20 cellular contexts compared by ENCODE assay signal in the genomic region with DNA sequence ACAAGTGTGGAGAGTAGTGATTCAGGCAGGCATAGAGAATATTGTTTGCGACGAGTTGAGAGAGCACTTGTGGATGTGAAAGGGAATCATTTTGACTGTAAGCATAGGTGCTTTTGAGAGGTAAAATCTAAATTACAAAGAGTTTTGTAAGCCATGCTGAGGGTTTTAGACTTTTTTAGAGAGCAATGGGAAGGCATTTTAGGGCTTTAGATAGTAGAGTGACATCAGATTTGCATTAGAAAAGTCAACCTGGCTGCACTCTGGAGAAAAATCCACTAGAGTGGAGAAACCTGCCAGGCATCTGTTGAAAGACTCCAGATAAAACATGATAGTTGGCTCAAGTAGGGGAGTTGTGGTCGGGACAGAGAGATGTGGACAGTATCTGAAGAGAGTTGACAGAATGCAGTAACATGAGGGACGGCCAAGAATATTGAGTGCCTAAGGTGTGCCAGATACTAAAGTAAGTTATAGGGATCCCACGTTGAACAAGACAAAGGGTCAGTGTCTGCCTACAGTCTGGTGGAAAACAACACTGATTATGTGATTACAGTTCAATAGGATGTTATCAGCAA.
"Had no signal": no experiment of that assay in that cellular context is flagged by ENCODE, and none has a peak within 500 bp of the region (broad histone marks: within the 10 kb centered on the region; RNA-seq: fewer than 3 reads in every experiment).

No MANE protein-coding gene starts in this region.

- H3K27ac Mint-ChIP-seq: activated CD4-positive, alpha-beta memory T cell treated with anti-CD3 and anti-CD28 coated beads for 36 hours; activated naive CD4-positive, alpha-beta T cell treated with anti-CD3 and anti-CD28 coated beads for 36 hours; activated naive CD8-positive, alpha-beta T cell treated with anti-CD3 and anti-CD28 coated beads, Interleukin-2, amount 10 ng/mL, durations not matched to agents 7 days and 5 days; stimulated activated naive CD8-positive, alpha-beta T cell treated with anti-CD3 and anti-CD28 coated beads, Interleukin-15, Interleukin-2, amounts not matched to agents 100 ng/mL and 50 ng/mL, for 24 hours; T-helper 17 cell had no signal

- H3K4me1 Mint-ChIP-seq: activated naive CD8-positive, alpha-beta T cell treated with anti-CD3 and anti-CD28 coated beads, Interleukin-2, amount 10 ng/mL, durations not matched to agents 7 days and 5 days; T-helper 17 cell had no signal

- H3K4me1 ChIP-seq: lower lobe of right lung, right lobe of liver had no signal

- ATAC-seq: lower lobe of right lung, mucosa of descending colon, T-helper 17 cell had no signal

- H3K9me3 ChIP-seq: lower lobe of right lung, mucosa of descending colon, right lobe of liver, tibial artery had no signal

- H3K4me3 Mint-ChIP-seq: activated CD4-positive, alpha-beta memory T cell treated with anti-CD3 and anti-CD28 coated beads for 36 hours; activated naive CD4-positive, alpha-beta T cell treated with anti-CD3 and anti-CD28 coated beads for 36 hours; activated naive CD8-positive, alpha-beta T cell treated with anti-CD3 and anti-CD28 coated beads, Interleukin-2, amount 10 ng/mL, durations not matched to agents 7 days and 5 days; stimulated activated naive CD8-positive, alpha-beta T cell treated with anti-CD3 and anti-CD28 coated beads, Interleukin-15, Interleukin-2, amounts not matched to agents 100 ng/mL and 50 ng/mL, for 24 hours; T-helper 17 cell had no signal

- H3K27me3 Mint-ChIP-seq: activated CD4-positive, alpha-beta memory T cell treated with anti-CD3 and anti-CD28 coated beads for 36 hours; activated naive CD8-positive, alpha-beta T cell treated with anti-CD3 and anti-CD28 coated beads, Interleukin-2, amount 10 ng/mL, durations not matched to agents 7 days and 5 days; stimulated activated naive CD8-positive, alpha-beta T cell treated with anti-CD3 and anti-CD28 coated beads, Interleukin-15, Interleukin-2, amounts not matched to agents 100 ng/mL and 50 ng/mL, for 24 hours; T-helper 17 cell had no signal

- DNase-seq: activated CD4-positive, alpha-beta memory T cell treated with anti-CD3 and anti-CD28 coated beads for 36 hours; activated CD4-positive, alpha-beta T cell treated with anti-CD3 and anti-CD28 coated beads for 48 hours; activated naive CD4-positive, alpha-beta T cell treated with anti-CD3 and anti-CD28 coated beads for 36 hours; activated naive CD8-positive, alpha-beta T cell treated with anti-CD3 and anti-CD28 coated beads, Interleukin-2, amount 10 ng/mL, durations not matched to agents 7 days and 5 days; activated T-cell treated with anti-CD3 and anti-CD28 coated beads, Interleukin-2, amount 50 U/mL, for 48 hours; foreskin fibroblast; islet precursor cell; left cardiac atrium; lower lobe of right lung; mesendoderm; mucosa of descending colon; occipital lobe; right lobe of liver; stimulated activated CD4-positive, alpha-beta T cell treated with anti-CD3 and anti-CD28 coated beads, Interleukin-1b, Interleukin-23, amount 100 ng/mL, for 48 hours; substantia nigra; T-helper 17 cell; tibial artery had no signal

- H3K4me3 ChIP-seq: lower lobe of right lung, mucosa of descending colon, right lobe of liver, skin epidermis, tibial artery had no signal

- H3K27me3 ChIP-seq: right lobe of liver, tibial artery had no signal

- FAIRE-seq: endometrium had no signal

- H3K27ac ChIP-seq: lower lobe of right lung, right lobe of liver, skin epidermis, tibial artery had no signal

- H3K9me3 Mint-ChIP-seq: activated naive CD8-positive, alpha-beta T cell treated with anti-CD3 and anti-CD28 coated beads, Interleukin-2, amount 10 ng/mL, durations not matched to agents 7 days and 5 days; stimulated activated naive CD8-positive, alpha-beta T cell treated with anti-CD3 and anti-CD28 coated beads, Interleukin-15, Interleukin-2, amounts not matched to agents 100 ng/mL and 50 ng/mL, for 24 hours had no signal
